Comparison of ENCODE assay signal across 12 cellular contexts in the genomic region with DNA sequence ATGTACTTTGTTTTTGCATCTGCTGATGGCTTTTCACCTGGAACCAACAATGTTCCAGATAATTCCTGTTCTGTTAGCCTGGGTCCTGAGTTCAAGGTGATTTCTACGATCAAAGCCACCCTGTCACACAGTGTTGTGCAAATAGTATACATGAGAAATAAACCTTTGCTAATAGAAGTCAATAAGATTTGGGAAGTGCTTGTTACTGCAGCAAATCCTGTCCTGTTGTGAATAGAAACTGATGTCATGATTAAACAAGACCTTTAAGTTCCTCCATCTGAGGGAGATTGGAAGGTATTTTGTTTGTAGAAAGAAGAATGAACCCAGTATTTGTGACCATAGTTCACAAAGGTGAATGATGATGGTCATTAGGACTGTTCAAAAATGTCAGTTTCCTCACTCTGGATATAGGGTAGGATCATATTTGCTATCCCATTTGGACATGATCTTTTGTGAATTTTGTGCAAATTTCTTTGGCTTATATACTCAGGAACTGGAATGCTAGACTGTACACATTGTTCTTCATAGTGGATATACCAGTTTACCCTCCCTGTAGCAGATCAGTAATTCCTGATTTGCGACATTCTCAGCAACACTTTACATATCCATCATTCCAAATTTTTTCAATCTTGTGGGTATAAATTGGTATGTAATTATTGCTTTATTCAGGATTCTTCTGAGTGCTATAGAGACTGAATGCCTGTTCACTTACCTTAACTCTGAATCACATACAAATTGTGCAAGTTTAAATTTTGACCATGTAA.
DNase-seq lines count a peak whose midpoint lies in the region; ATAC-seq and TF ChIP-seq lines count a peak whose summit lies in the region.
"Had no signal": no experiment of that assay in that cellular context is flagged by ENCODE, and none has a peak within 500 bp of the region (broad histone marks: within the 10 kb centered on the region; RNA-seq: fewer than 3 reads in every experiment).

No MANE protein-coding gene starts in this region.

- DNase-seq in HT-29 (ENCODE audit: low spot score): peak; percentile 56
- DNase-seq in PC-3: peak; percentile 73
- peak; percentile 16 for DNase-seq in epithelial cell of prostate (ENCODE audit: low read depth, low spot score)
- no peak for DNase-seq in type B pancreatic cell (ENCODE audit: extremely low spot score, unreplicated experiment)
- DNase-seq in WERI-Rb-1: no peak
- no peak for DNase-seq in activated T-cell treated with anti-CD3 and anti-CD28 coated beads, Interleukin-2, amount 50 U/mL, for 48 hours
- DNase-seq: Calu3; CD4-positive, CD25-positive, alpha-beta regulatory T cell; DMS 273 treated with DMSO at 0.1 percent for 48 hours had no signal

- intact Hi-C loops in PC-3 (cut with micrococcal nuclease): loop anchor here (5.0 to 10.0 kb wide), 6 partner anchors 74 to 481 kb away; no protein-coding TSS in a partner anchor

- POLR2A ChIA-PET in PC-3 (lab: Charles Lee; ENCODE audit: unreplicated experiment): no interaction called here

- H3K9me2 ChIP-seq in PC-3 (replicated peaks; ENCODE audit: low read length): no peaks in the 10 kb centered on the region

- no peaks in the 10 kb centered on the region for H3K27me3 Mint-ChIP-seq in type B pancreatic cell

- no peaks in the 10 kb centered on the region for H3K4me1 Mint-ChIP-seq in type B pancreatic cell (ENCODE audit: unreplicated experiment)
- H3K4me1 Mint-ChIP-seq: CD4-positive, CD25-positive, alpha-beta regulatory T cell had no signal

- H3K4me3 ChIP-seq in PC-3 (ENCODE audit: low read length) (no peak overlapping the region), WERI-Rb-1 (ENCODE audit: low read depth, low read length) (no peak overlapping the region)
- H3K4me3 ChIP-seq: A549, K562 had no signal

- peak overlapping the region; percentile 92 for H3K27ac Mint-ChIP-seq in type B pancreatic cell
- H3K27ac Mint-ChIP-seq: CD4-positive, CD25-positive, alpha-beta regulatory T cell had no signal

- H4K20me1 ChIP-seq in PC-3 (ENCODE audit: low read length): no peaks in the 10 kb centered on the region

- no peak for TF ChIP-seq CTCF in PC-3 (conservative IDR thresholded peaks at IDR 0.05; ENCODE audit: low read depth, low read length)
- no peak for TF ChIP-seq CTCF in type B pancreatic cell (conservative IDR thresholded peaks at IDR 0.05)
- TF ChIP-seq CTCF in WERI-Rb-1 (IDR thresholded peaks at IDR 0.05; ENCODE audit: low read depth, low read length): no peak

- no peak overlapping the region for H2AFZ ChIP-seq in PC-3 (ENCODE audit: low read length)

- no peaks in the 10 kb centered on the region for H3K79me2 ChIP-seq in PC-3 (ENCODE audit: low read length)

- no peak overlapping the region for H3K9ac ChIP-seq in PC-3 (ENCODE audit: low read length)

- H3K36me3 Mint-ChIP-seq in type B pancreatic cell: peaks cover 9% of the 10 kb centered on the region
- H3K36me3 Mint-ChIP-seq: CD4-positive, CD25-positive, alpha-beta regulatory T cell had no signal

- BruUV-seq in PC-3 (replicated peaks; lab: Mats Ljungman, UMichigan): no TSS peak

- H3K36me3 ChIP-seq in PC-3 (ENCODE audit: low read depth, low read length): no peaks in the 10 kb centered on the region
- H3K36me3 ChIP-seq in WERI-Rb-1: no peaks in the 10 kb centered on the region

- H3K27ac ChIP-seq in PC-3 (ENCODE audit: low read length) (peak overlapping the region; percentile 43), epithelial cell of prostate (peak overlapping the region; percentile 71), WERI-Rb-1 (no peak overlapping the region)
- H3K27ac ChIP-seq: A549 had no signal

- H3K4me1 ChIP-seq in PC-3 (ENCODE audit: insufficient read depth, low read length): peaks cover 27% of the 10 kb centered on the region

- no peaks in the 10 kb centered on the region for H3K9me3 ChIP-seq in PC-3 (ENCODE audit: low read length)
- H3K9me3 ChIP-seq in WERI-Rb-1 (ENCODE audit: severe bottlenecking): no peaks in the 10 kb centered on the region

- peaks cover 5% of the 10 kb centered on the region for H3F3A ChIP-seq in PC-3 (ENCODE audit: low read length, unreplicated experiment)

- H3K4me2 ChIP-seq in PC-3 (ENCODE audit: low read length): peak overlapping the region; percentile 35

- H3K4me3 Mint-ChIP-seq in type B pancreatic cell: peak overlapping the region; percentile 46
- H3K4me3 Mint-ChIP-seq: CD4-positive, CD25-positive, alpha-beta regulatory T cell had no signal

- CTCF ChIA-PET in PC-3 (lab: Charles Lee): no interaction called here

- H3K9me3 Mint-ChIP-seq in type B pancreatic cell: peaks cover 12% of the 10 kb centered on the region

- H3K27me3 ChIP-seq in PC-3 (ENCODE audit: low read length) (no peaks in the 10 kb centered on the region), WERI-Rb-1 (ENCODE audit: insufficient read depth, low read depth, severe bottlenecking) (no peaks in the 10 kb centered on the region)

- ATAC-seq in PC-3 (peak; percentile 38), HG03175 (IDR thresholded peaks at IDR 0.05; ENCODE audit: unreplicated experiment) (no peak)
- ATAC-seq: A549, K562 had no signal

Comparison
In these comparisons a context has a peak if more than half of its experiments do, and no peak if none do; other contexts are left out.
1. DNase-seq: peak in HT-29 (single experiment), PC-3 (single experiment) and epithelial cell of prostate (single experiment); none in type B pancreatic cell (single experiment), WERI-Rb-1 (single experiment) and activated T-cell treated with anti-CD3 and anti-CD28 coated beads, Interleukin-2, amount 50 U/mL, for 48 hours (0 of 2).